17 cellular contexts compared by ENCODE assay signal in the genomic region with DNA sequence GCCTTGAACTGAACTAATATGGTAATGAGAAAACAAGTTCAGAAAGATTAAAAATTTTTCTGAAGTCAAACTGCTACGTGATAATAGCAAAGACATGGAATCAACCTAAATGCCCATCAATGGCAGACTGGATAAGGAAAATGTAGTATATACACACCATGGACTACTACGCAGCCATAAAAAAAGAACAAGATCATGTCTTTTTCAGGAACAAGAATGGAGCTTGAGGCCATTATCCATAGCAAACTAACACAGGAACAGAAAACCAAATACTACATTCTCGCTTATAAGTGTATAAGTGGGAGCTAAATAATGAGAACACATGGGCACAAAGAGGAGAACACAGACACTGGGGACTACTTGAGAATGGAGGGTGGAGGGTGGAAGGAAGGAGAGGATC. TPM values are rescaled to one million over a fixed set of nuclear protein-coding genes. Genes with fewer than 3 reads are reported as not detected.
DNase-seq lines count a peak whose midpoint lies in the region; ATAC-seq and TF ChIP-seq lines count a peak whose summit lies in the region.
"Had no signal": no experiment of that assay in that cellular context is flagged by ENCODE, and none has a peak within 500 bp of the region (broad histone marks: within the 10 kb centered on the region; RNA-seq: fewer than 3 reads in every experiment).

No MANE protein-coding gene starts in this region.

- no peak overlapping the region for H2AFZ ChIP-seq in trophoblast cell (ENCODE audit: insufficient read depth, low read length, poor library complexity)
- no peak overlapping the region for H2AFZ ChIP-seq in hepatocyte

- H3K9me2 ChIP-seq in hepatocyte (replicated peaks; ENCODE audit: insufficient read depth) = no peaks in the 10 kb centered on the region

- H3K27ac Mint-ChIP-seq in activated naive CD4-positive, alpha-beta T cell treated with anti-CD3 and anti-CD28 coated beads for 36 hours = peak overlapping the region; percentile 37
- no peak overlapping the region for H3K27ac Mint-ChIP-seq in activated naive CD4-positive, alpha-beta T cell treated with anti-CD3 and anti-CD28 coated beads, Interleukin-2, amount 50 U/mL, for 72 hours
- H3K27ac Mint-ChIP-seq in activated T-helper 17 cell treated with anti-CD3 and anti-CD28 coated beads, Interleukin-2, amount 50 U/mL, for 72 hours = peak overlapping the region; percentile 51
- no peak overlapping the region for H3K27ac Mint-ChIP-seq in endodermal cell
- peak overlapping the region; percentile 1 for H3K27ac Mint-ChIP-seq in stimulated activated effector memory CD8-positive, alpha-beta T cell treated with anti-CD3 and anti-CD28 coated beads, Interleukin-12 subunit alpha, Interleukin-12 subunit beta, amount 100 ng/mL, for 72 hours

- no peak overlapping the region for H3K14ac ChIP-seq in trophoblast cell (ENCODE audit: low read length)

- peaks cover 7% of the 10 kb centered on the region for H3K4me1 ChIP-seq in endodermal cell (ENCODE audit: control insufficient read depth, insufficient read depth, low read length)
- no peaks in the 10 kb centered on the region for H3K4me1 ChIP-seq in trophoblast cell (ENCODE audit: control insufficient read depth in 1 of 2, insufficient read depth in 2 of 2, low read length in 2 of 2)
- H3K4me1 ChIP-seq in hepatocyte (ENCODE audit: insufficient read depth) = peaks cover 10% of the 10 kb centered on the region
- H3K4me1 ChIP-seq: A549, BE2C had no signal

- TF ChIP-seq CTCF in endodermal cell (conservative IDR thresholded peaks at IDR 0.05) (no peak), hepatocyte (IDR thresholded peaks at IDR 0.05; ENCODE audit: poor library complexity) (no peak)

- H3K27ac ChIP-seq in endodermal cell (ENCODE audit: low read depth, low read length) (no peak overlapping the region), trophoblast cell (ENCODE audit: low read depth, low read length) (no peak overlapping the region), hepatocyte (no peak overlapping the region)
- H3K27ac ChIP-seq: A549, C4-2B, GM23248, HL-60 had no signal

- H3K4me2 ChIP-seq in trophoblast cell (ENCODE audit: low read length) (no peak overlapping the region), hepatocyte (no peak overlapping the region)
- H3K4me2 ChIP-seq: A549 had no signal

- H2BK5ac ChIP-seq in trophoblast cell (ENCODE audit: low read depth, low read length, poor library complexity) = no peak overlapping the region

- WGBS in endodermal cell (ENCODE audit: insufficient coverage in 1 of 2, insufficient read length in 1 of 2), 2 experiments = 86 to 92% methylated on average over 1 to 3 of the region's 3 CpGs
- WGBS in trophoblast cell (ENCODE audit: extremely low coverage, insufficient coverage, insufficient read length) = no CpG with 5 or more reads among the region's 3 CpGs
- 99% methylated on average over 3 of the region's 3 CpGs for WGBS in hepatocyte (ENCODE audit: low lambda C conversion rate, missing lambda C conversion rate)

- no peak overlapping the region for H3K4ac ChIP-seq in trophoblast cell (ENCODE audit: low read depth, low read length)

- H3K9me3 Mint-ChIP-seq in activated naive CD4-positive, alpha-beta T cell treated with anti-CD3 and anti-CD28 coated beads for 36 hours = no peaks in the 10 kb centered on the region
- H3K9me3 Mint-ChIP-seq in activated naive CD4-positive, alpha-beta T cell treated with anti-CD3 and anti-CD28 coated beads, Interleukin-2, amount 50 U/mL, for 72 hours = peaks cover 0 to 6% of the 10 kb centered on the region in 2 donors
- no peaks in the 10 kb centered on the region for H3K9me3 Mint-ChIP-seq in activated T-helper 17 cell treated with anti-CD3 and anti-CD28 coated beads, Interleukin-2, amount 50 U/mL, for 72 hours
- peaks cover 36% of the 10 kb centered on the region for H3K9me3 Mint-ChIP-seq in endodermal cell
- H3K9me3 Mint-ChIP-seq in stimulated activated effector memory CD8-positive, alpha-beta T cell treated with anti-CD3 and anti-CD28 coated beads, Interleukin-12 subunit alpha, Interleukin-12 subunit beta, amount 100 ng/mL, for 72 hours = no peaks in the 10 kb centered on the region

- H3K4me3 Mint-ChIP-seq in activated naive CD4-positive, alpha-beta T cell treated with anti-CD3 and anti-CD28 coated beads for 36 hours = no peak overlapping the region
- H3K4me3 Mint-ChIP-seq in activated T-helper 17 cell treated with anti-CD3 and anti-CD28 coated beads, Interleukin-2, amount 50 U/mL, for 72 hours = peak overlapping the region; percentile 47
- no peak overlapping the region for H3K4me3 Mint-ChIP-seq in endodermal cell
- H3K4me3 Mint-ChIP-seq in stimulated activated effector memory CD8-positive, alpha-beta T cell treated with anti-CD3 and anti-CD28 coated beads, Interleukin-12 subunit alpha, Interleukin-12 subunit beta, amount 100 ng/mL, for 72 hours = no peak overlapping the region
- H3K4me3 Mint-ChIP-seq: CD4-positive, alpha-beta memory T cell had no signal

- peaks cover 3% of the 10 kb centered on the region for H4K20me1 ChIP-seq in hepatocyte (ENCODE audit: insufficient read depth, poor library complexity, severe bottlenecking)

- no peak overlapping the region for H3K23ac ChIP-seq in trophoblast cell (ENCODE audit: low read length)

- H3K4me1 Mint-ChIP-seq in activated naive CD4-positive, alpha-beta T cell treated with anti-CD3 and anti-CD28 coated beads for 36 hours (ENCODE audit: low read depth) = peaks cover 11% of the 10 kb centered on the region
- H3K4me1 Mint-ChIP-seq in activated T-helper 17 cell treated with anti-CD3 and anti-CD28 coated beads, Interleukin-2, amount 50 U/mL, for 72 hours = peaks cover 11% of the 10 kb centered on the region
- H3K4me1 Mint-ChIP-seq in endodermal cell = peaks cover 5% of the 10 kb centered on the region
- peaks cover 14% of the 10 kb centered on the region for H3K4me1 Mint-ChIP-seq in stimulated activated effector memory CD8-positive, alpha-beta T cell treated with anti-CD3 and anti-CD28 coated beads, Interleukin-12 subunit alpha, Interleukin-12 subunit beta, amount 100 ng/mL, for 72 hours

- H3K9me3 ChIP-seq in endodermal cell (ENCODE audit: control insufficient read depth, low read length) = peaks cover 5% of the 10 kb centered on the region
- H3K9me3 ChIP-seq in trophoblast cell (ENCODE audit: insufficient read depth, low read depth, low read length) = no peaks in the 10 kb centered on the region
- no peaks in the 10 kb centered on the region for H3K9me3 ChIP-seq in hepatocyte (ENCODE audit: low read depth)
- H3K9me3 ChIP-seq: A549, BE2C had no signal

- H3K79me2 ChIP-seq in trophoblast cell (ENCODE audit: control insufficient read depth, insufficient read depth, low read length, poor library complexity) (peaks cover 6% of the 10 kb centered on the region), hepatocyte (peaks cover 7% of the 10 kb centered on the region)

- peaks cover under 1% of the 10 kb centered on the region for H3K36me3 ChIP-seq in endodermal cell (ENCODE audit: control insufficient read depth, insufficient read depth, low read length)
- H3K36me3 ChIP-seq in trophoblast cell (ENCODE audit: control insufficient read depth in 1 of 2, insufficient read depth in 2 of 2, low read length in 2 of 2) = no peaks in the 10 kb centered on the region
- H3K36me3 ChIP-seq in hepatocyte (replicated peaks; ENCODE audit: insufficient read depth, low read depth) = no peaks in the 10 kb centered on the region

- H3K4me3 ChIP-seq in endodermal cell (ENCODE audit: low read length) (peak overlapping the region; percentile 9), trophoblast cell (ENCODE audit: low read depth, low read length) (no peak overlapping the region), hepatocyte (no peak overlapping the region)
- H3K4me3 ChIP-seq: A549, GM12878, GM23248 had no signal

- H4K12ac ChIP-seq in trophoblast cell (ENCODE audit: low read depth, low read length) = no peak overlapping the region

- no peak for DNase-seq in activated naive CD4-positive, alpha-beta T cell treated with anti-CD3 and anti-CD28 coated beads for 36 hours
- DNase-seq in activated naive CD4-positive, alpha-beta T cell treated with anti-CD3 and anti-CD28 coated beads, Interleukin-2, amount 50 U/mL, for 72 hours (ENCODE audit: low spot score in 2 of 2) = no peak
- no peak for DNase-seq in endodermal cell
- no peak for DNase-seq in stimulated activated effector memory CD8-positive, alpha-beta T cell treated with anti-CD3 and anti-CD28 coated beads, Interleukin-12 subunit alpha, Interleukin-12 subunit beta, amount 100 ng/mL, for 72 hours (ENCODE audit: low spot score in 2 of 2)
- no peak for DNase-seq in trophoblast cell
- no peak for DNase-seq in hepatocyte (ENCODE audit: low spot score)
- DNase-seq: BE2C; CD4-positive, alpha-beta memory T cell; DMS79; GM23248 had no signal

- H4K91ac ChIP-seq in trophoblast cell (ENCODE audit: low read depth, low read length) = no peak overlapping the region

- H3K9ac ChIP-seq in endodermal cell (ENCODE audit: extremely low read depth, low read length, poor library complexity, severe bottlenecking) = no peak overlapping the region
- no peak overlapping the region for H3K9ac ChIP-seq in trophoblast cell (ENCODE audit: low read length)
- H3K9ac ChIP-seq: GM23248 had no signal

- CTCF ChIA-PET in activated naive CD4-positive, alpha-beta T cell treated with anti-CD3 and anti-CD28 coated beads for 36 hours (lab: Charles Lee) = no interaction called here

- ATAC-seq in activated naive CD4-positive, alpha-beta T cell treated with anti-CD3 and anti-CD28 coated beads, Interleukin-2, amount 50 U/mL, for 72 hours = no peak
- ATAC-seq in activated T-helper 17 cell treated with anti-CD3 and anti-CD28 coated beads, Interleukin-2, amount 50 U/mL, for 72 hours (replicated peaks) = no peak
- no peak for ATAC-seq in stimulated activated effector memory CD8-positive, alpha-beta T cell treated with anti-CD3 and anti-CD28 coated beads, Interleukin-12 subunit alpha, Interleukin-12 subunit beta, amount 100 ng/mL, for 72 hours
- no peak for ATAC-seq in GM19023 (IDR thresholded peaks at IDR 0.05; ENCODE audit: unreplicated experiment)
- ATAC-seq: A549, GM12878, HCT116 had no signal

- peaks cover 9% of the 10 kb centered on the region for H3K79me1 ChIP-seq in trophoblast cell (ENCODE audit: low read length)

- H3K27me3 ChIP-seq in endodermal cell (ENCODE audit: control insufficient read depth, insufficient read depth, low read length, poor library complexity, severe bottlenecking) (no peaks in the 10 kb centered on the region), trophoblast cell (ENCODE audit: insufficient read depth, low read length) (no peaks in the 10 kb centered on the region), hepatocyte (no peaks in the 10 kb centered on the region)
- H3K27me3 ChIP-seq: BE2C had no signal

- H4K8ac ChIP-seq in trophoblast cell (ENCODE audit: low read depth, low read length) = no peak overlapping the region

- no peak overlapping the region for H2AK5ac ChIP-seq in trophoblast cell (ENCODE audit: low read length)

- H2BK12ac ChIP-seq in trophoblast cell (ENCODE audit: low read length) = no peak overlapping the region

- peaks cover 10% of the 10 kb centered on the region for H3K36me3 Mint-ChIP-seq in activated naive CD4-positive, alpha-beta T cell treated with anti-CD3 and anti-CD28 coated beads for 36 hours (ENCODE audit: low read depth)
- H3K36me3 Mint-ChIP-seq in activated naive CD4-positive, alpha-beta T cell treated with anti-CD3 and anti-CD28 coated beads, Interleukin-2, amount 50 U/mL, for 72 hours = peaks cover 9 to 15% of the 10 kb centered on the region in 2 donors
- peaks cover 13% of the 10 kb centered on the region for H3K36me3 Mint-ChIP-seq in activated T-helper 17 cell treated with anti-CD3 and anti-CD28 coated beads, Interleukin-2, amount 50 U/mL, for 72 hours (ENCODE audit: low read depth)
- peaks cover 3% of the 10 kb centered on the region for H3K36me3 Mint-ChIP-seq in endodermal cell (ENCODE audit: low read depth)
- peaks cover 13% of the 10 kb centered on the region for H3K36me3 Mint-ChIP-seq in stimulated activated effector memory CD8-positive, alpha-beta T cell treated with anti-CD3 and anti-CD28 coated beads, Interleukin-12 subunit alpha, Interleukin-12 subunit beta, amount 100 ng/mL, for 72 hours

- no peak overlapping the region for H3K18ac ChIP-seq in trophoblast cell (ENCODE audit: low read length)

- H2BK120ac ChIP-seq in trophoblast cell (ENCODE audit: insufficient read depth, low read length, poor library complexity) = no peak overlapping the region

- peaks cover 4% of the 10 kb centered on the region for H3K27me3 Mint-ChIP-seq in activated naive CD4-positive, alpha-beta T cell treated with anti-CD3 and anti-CD28 coated beads for 36 hours (ENCODE audit: low read depth)
- H3K27me3 Mint-ChIP-seq in activated T-helper 17 cell treated with anti-CD3 and anti-CD28 coated beads, Interleukin-2, amount 50 U/mL, for 72 hours = no peaks in the 10 kb centered on the region
- H3K27me3 Mint-ChIP-seq in endodermal cell (ENCODE audit: insufficient read depth) = no peaks in the 10 kb centered on the region

- intact Hi-C loops in activated naive CD4-positive, alpha-beta T cell treated with anti-CD3 and anti-CD28 coated beads for 36 hours (cut with micrococcal nuclease) = loop anchor here (5.0 to 10.0 kb wide), 5 partner anchors 208 to 1680 kb away; partner anchors contain the start of genes ARFIP1 and TIGD4

RNA-seq across cellular contexts. Expression of gene RPS3A, which starts 4.3 kb away (rescaled TPM):
- total RNA-seq in activated naive CD4-positive, alpha-beta T cell treated with anti-CD3 and anti-CD28 coated beads for 36 hours = 1,000 to 10,000 TPM; 3,793 to 3,917 TPM
- 1,000 to 10,000 TPM; 2,119 to 2,880 TPM for total RNA-seq in activated naive CD4-positive, alpha-beta T cell treated with anti-CD3 and anti-CD28 coated beads, Interleukin-2, amount 50 U/mL, for 72 hours
- 1,000 to 10,000 TPM; 1,932 to 2,919 TPM for total RNA-seq in activated T-helper 17 cell treated with anti-CD3 and anti-CD28 coated beads, Interleukin-2, amount 50 U/mL, for 72 hours
- 1,000 to 10,000 TPM; 2,304 to 2,367 TPM for total RNA-seq in endodermal cell
- 3,088 TPM for polyA plus RNA-seq in endodermal cell (2013, experiment 1 of 2)
- 3,198 TPM for polyA plus RNA-seq in endodermal cell (2013, experiment 2 of 2)
- polyA plus RNA-seq in trophoblast cell (2013) = 3,412 and 3,421 TPM in 2 replicates
- 4,013 and 4,409 TPM in 2 replicates for total RNA-seq in hepatocyte
- polyA plus RNA-seq in hepatocyte = 732 and 755 TPM in 2 replicates

Comparison
In these comparisons a context has a peak if more than half of its experiments do, and no peak if none do; other contexts are left out.
1. H3K27ac Mint-ChIP-seq: peak in activated naive CD4-positive, alpha-beta T cell treated with anti-CD3 and anti-CD28 coated beads for 36 hours (single experiment), activated T-helper 17 cell treated with anti-CD3 and anti-CD28 coated beads, Interleukin-2, amount 50 U/mL, for 72 hours (single experiment) and stimulated activated effector memory CD8-positive, alpha-beta T cell treated with anti-CD3 and anti-CD28 coated beads, Interleukin-12 subunit alpha, Interleukin-12 subunit beta, amount 100 ng/mL, for 72 hours (single experiment); none in activated naive CD4-positive, alpha-beta T cell treated with anti-CD3 and anti-CD28 coated beads, Interleukin-2, amount 50 U/mL, for 72 hours (0 of 2) and endodermal cell (single experiment).